Comparison of ENCODE assay signal across 9 cellular contexts in genomic region chr1:209601809-209602657, GRCh38. TPM values are rescaled to one million over a fixed set of nuclear protein-coding genes. Genes with fewer than 3 reads are reported as not detected.
DNase-seq lines count a peak whose midpoint lies in the region; ATAC-seq and TF ChIP-seq lines count a peak whose summit lies in the region.
"Had no signal": no experiment of that assay in that cellular context is flagged by ENCODE, and none has a peak within 500 bp of the region (broad histone marks: within the 10 kb centered on the region; RNA-seq: fewer than 3 reads in every experiment).

No MANE protein-coding gene starts in this region.

- ATAC-seq in HG02678 (IDR thresholded peaks at IDR 0.05; ENCODE audit: unreplicated experiment) (peak; percentile 79), HG03457 (IDR thresholded peaks at IDR 0.05; ENCODE audit: unreplicated experiment) (no peak)

- intact Hi-C loops in adrenal gland (cut with DNase I), result loop anchor here in 1 of 2 donors (2.0 kb wide), 1 partner anchor 91 kb away; no protein-coding TSS in a partner anchor
- intact Hi-C loops in spleen (cut with DNase I; ENCODE audit: low total_unique reads), result no loop called here

- H3K4me1 ChIP-seq in adrenal gland (replicated peaks in 1 of 2) (no peaks in the 10 kb centered on the region), right atrium auricular region (no peaks in the 10 kb centered on the region), spleen (peaks cover 0 to 9% (median 0%) of the 10 kb centered on the region in 6 donors)
- H3K4me1 ChIP-seq: BLaER1 had no signal

- TF ChIP-seq CTCF in adrenal gland (IDR thresholded peaks at IDR 0.05) (peak; percentile 51 to 87 (median 74)), right atrium auricular region (IDR thresholded peaks at IDR 0.05) (peak; percentile 48 to 76), spleen (IDR thresholded peaks at IDR 0.05 in 8 of 11, conservative IDR thresholded peaks at IDR 0.05 in 3 of 11) (peak in 9 of 11 experiments; percentile 12 to 57 (median 41))

- DNase-seq in NCI-H1105 treated with DMSO at 0.1 percent for 48 hours (lab: John Stamatoyannopoulos, UW) (peak; percentile 13), NCI-H1105 (lab: John Stamatoyannopoulos, UW) (no peak), NOMO-1 (lab: John Stamatoyannopoulos, UW; ENCODE audit: unreplicated experiment in 2 of 2) (peak; percentile 17 to 56), adrenal gland (peak; percentile 38 to 83 (median 51)), right atrium auricular region (ENCODE audit: low spot score) (no peak), spleen (no peak)

- TF ChIP-seq POLR2A in adrenal gland (IDR thresholded peaks at IDR 0.05) (no peak), spleen (IDR thresholded peaks at IDR 0.05) (no peak)

- 31 to 39% (median 36%) methylated on average over 6 of the region's 6 CpGs for WGBS in adrenal gland, 4 donors
- WGBS in spleen, 5 donors, result 39 to 48% (median 45%) methylated on average over 6 of the region's 6 CpGs

- H3K36me3 ChIP-seq in adrenal gland (replicated peaks in 1 of 2) (no peaks in the 10 kb centered on the region), right atrium auricular region (no peaks in the 10 kb centered on the region), spleen (no peaks in the 10 kb centered on the region)
- H3K36me3 ChIP-seq: BLaER1 had no signal

- H3K9me3 ChIP-seq in adrenal gland (replicated peaks in 1 of 3) (no peaks in the 10 kb centered on the region), right atrium auricular region (no peaks in the 10 kb centered on the region), spleen (no peaks in the 10 kb centered on the region)
- H3K9me3 ChIP-seq: BLaER1 had no signal

- H3K27ac ChIP-seq in adrenal gland (no peak overlapping the region), right atrium auricular region (no peak overlapping the region), spleen (no peak overlapping the region)
- H3K27ac ChIP-seq: BLaER1 had no signal

- no peak overlapping the region for H3K4me3 ChIP-seq in adrenal gland
- H3K4me3 ChIP-seq in right atrium auricular region, result no peak overlapping the region
- H3K4me3 ChIP-seq in spleen, result no peak overlapping the region
- H3K4me3 ChIP-seq: BLaER1 had no signal

- no peaks in the 10 kb centered on the region for H3K27me3 ChIP-seq in adrenal gland
- no peaks in the 10 kb centered on the region for H3K27me3 ChIP-seq in right atrium auricular region
- H3K27me3 ChIP-seq in spleen (replicated peaks in 1 of 7), result peaks cover 0 to 6% (median 0%) of the 10 kb centered on the region in 7 donors
- H3K27me3 ChIP-seq: BLaER1 had no signal

RNA-seq across cellular contexts. Expression of gene CAMK1G, which starts 18.5 kb away (rescaled TPM):
- total RNA-seq in adrenal gland (1 to 10 TPM in 6 of 8 donors, under 1 TPM in 2; 0.57 to 8.4 (median 2.3) TPM), right atrium auricular region (under 1 TPM in 1 of 2 donors, not detected in 1; 0.28 TPM), spleen (10 to 100 TPM in 1 of 7 donors, 1 to 10 TPM in 6; 2.7 to 12.2 (median 4.7) TPM)
- polyA plus RNA-seq in adrenal gland (1 to 10 TPM in 2 of 3 donors, under 1 TPM in 1; 0.84 to 2.5 (median 2.2) TPM), spleen (1 to 10 TPM in 1 of 3 donors, under 1 TPM in 2; 0.68 to 1.4 (median 0.76) TPM)

RNA-seq across cellular contexts. Expression of gene LAMB3, which starts 50.2 kb away (rescaled TPM):
- 100 to 1,000 TPM in 1 of 8 donors, 10 to 100 TPM in 7; 28.7 to 117 (median 45.1) TPM for total RNA-seq in adrenal gland
- polyA plus RNA-seq in adrenal gland, result 10 to 100 TPM in 1 of 3 donors, 1 to 10 TPM in 2; 8.2 to 16.1 (median 8.6) TPM
- 10 to 100 TPM in 1 of 2 donors, 1 to 10 TPM in 1; 4.7 to 11.1 TPM for total RNA-seq in right atrium auricular region
- total RNA-seq in spleen, result 1 to 10 TPM in 2 of 7 donors, under 1 TPM in 5; 0.43 to 3.4 (median 0.82) TPM
- under 1 TPM; 0.54 to 0.93 (median 0.77) TPM for polyA plus RNA-seq in spleen

Comparison
In these comparisons a context has a peak if more than half of its experiments do, and no peak if none do; other contexts are left out.
1. DNase-seq: peak in NCI-H1105 treated with DMSO at 0.1 percent for 48 hours (single experiment), NOMO-1 (2 of 2) and adrenal gland (7 of 7); none in NCI-H1105 (single experiment), right atrium auricular region (single experiment) and spleen (single experiment).
2. Peak in every context shown above with its lines, with median percentiles within 50 percentile points of each other: CTCF ChIP-seq.